In the genomic region with DNA sequence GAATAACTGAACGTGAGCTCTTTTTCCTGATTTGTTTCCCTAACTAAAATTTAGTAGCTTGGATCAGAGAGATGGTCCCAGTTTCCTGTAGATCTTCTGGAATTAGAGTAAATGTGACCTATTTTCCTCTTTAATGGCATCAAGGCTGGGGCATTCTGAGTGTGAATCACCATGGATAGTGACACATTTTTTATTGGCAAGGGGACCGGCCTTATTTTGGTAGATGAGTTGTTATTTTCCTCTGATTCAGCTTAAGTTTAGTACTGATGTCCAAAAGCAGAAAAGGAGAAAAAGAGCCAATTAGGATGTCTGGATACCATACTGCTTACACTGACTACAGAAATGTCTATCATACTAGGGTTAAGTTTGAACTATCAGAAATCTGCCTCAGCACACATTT, we compare ENCODE assay signal across 18 cellular contexts.
"Had no signal": no experiment of that assay in that cellular context is flagged by ENCODE, and none has a peak within 500 bp of the region (broad histone marks: within the 10 kb centered on the region; RNA-seq: fewer than 3 reads in every experiment).

No MANE protein-coding gene starts in this region.

- H3K4me3 ChIP-seq: mucosa of descending colon, smooth muscle cell had no signal

- DNase-seq: activated CD4-positive, alpha-beta T cell treated with anti-CD3 and anti-CD28 coated beads for 4 hours; activated CD8-positive, alpha-beta memory T cell treated with anti-CD3 and anti-CD28 coated beads, Interleukin-2, amount 50 U/mL, for 4 hours; activated CD8-positive, alpha-beta T cell treated with anti-CD3 and anti-CD28 coated beads for 36 hours; activated naive CD4-positive, alpha-beta T cell treated with anti-CD3 and anti-CD28 coated beads for 36 hours; brain microvascular endothelial cell; erythroblast; foreskin melanocyte; head of caudate nucleus; left colon; mammary epithelial cell; mucosa of descending colon; naive thymus-derived CD8-positive, alpha-beta T cell; right cardiac atrium; substantia nigra; trophoblast cell had no signal

- ATAC-seq: activated CD8-positive, alpha-beta T cell treated with anti-CD3 and anti-CD28 coated beads for 36 hours; left colon; mucosa of descending colon; naive thymus-derived CD8-positive, alpha-beta T cell; right cardiac atrium; stimulated activated memory B cell treated with anti-CD40 and anti-IgM and Interleukin-4, amounts not matched to agents 10 μg/mL and 1 μg/mL and 100 μg/mL, for 72 hours had no signal

- H3K27me3 ChIP-seq: brain microvascular endothelial cell, neutrophil had no signal

- H3K27ac ChIP-seq: brain microvascular endothelial cell, neutrophil had no signal

- H3K9me3 ChIP-seq: mucosa of descending colon, neutrophil had no signal
